8 cellular contexts compared by ENCODE assay signal in the genomic region with DNA sequence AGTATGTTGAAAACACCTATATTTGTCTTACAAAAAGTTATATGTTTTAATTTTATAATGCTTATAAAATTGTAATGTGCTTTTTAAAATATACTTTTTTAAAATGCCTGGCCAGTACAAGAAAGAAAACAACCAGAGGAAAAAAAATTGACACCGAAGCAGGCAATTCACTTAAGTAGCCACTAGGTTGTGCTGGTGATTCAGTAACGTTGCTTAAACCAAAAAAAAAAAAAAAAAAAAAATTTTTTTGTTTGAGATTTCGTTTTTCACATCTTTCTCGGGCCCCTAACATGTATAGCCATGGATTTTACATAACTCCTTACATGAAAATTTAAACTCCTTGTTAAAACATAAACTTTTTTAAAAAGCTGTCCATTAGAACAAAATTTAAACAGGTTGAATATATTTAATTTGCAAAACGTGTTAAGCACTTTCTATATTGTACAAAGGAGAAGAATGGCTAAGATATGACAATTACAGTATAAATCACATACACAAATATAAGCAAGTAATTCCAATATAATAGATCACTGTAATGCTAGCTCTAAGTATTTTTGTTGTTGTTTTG. TPM values are rescaled to one million over a fixed set of nuclear protein-coding genes. Genes with fewer than 3 reads are reported as not detected.
DNase-seq lines count a peak whose midpoint lies in the region; ATAC-seq, FAIRE-seq and TF ChIP-seq lines count a peak whose summit lies in the region.

No MANE protein-coding gene starts in this region.

- no peaks in the 10 kb centered on the region for H3K36me3 Mint-ChIP-seq in GM23338 (ENCODE audit: low read depth)
- no peaks in the 10 kb centered on the region for H3K36me3 Mint-ChIP-seq in osteocyte (ENCODE audit: unreplicated experiment)
- H3K36me3 Mint-ChIP-seq in activated T-cell treated with anti-CD3 and anti-CD28 coated beads, Interleukin-2, amount 50 U/mL, for 72 hours (ENCODE audit: insufficient read depth in 2 of 2), result no peaks in the 10 kb centered on the region

- no peaks in the 10 kb centered on the region for H3K79me2 ChIP-seq in GM23338 (replicated peaks; ENCODE audit: insufficient read depth)

- H3K4me3 ChIP-seq in BE2C (ENCODE audit: low read depth, low read length) (no peak overlapping the region), GM23338 (no peak overlapping the region)

- H3K4me1 ChIP-seq in BE2C (no peaks in the 10 kb centered on the region), GM23338 (ENCODE audit: insufficient read depth) (no peaks in the 10 kb centered on the region)

- no peak overlapping the region for H2AFZ ChIP-seq in GM23338

- ATAC-seq in GM23338 (no peak), HG03196 (IDR thresholded peaks at IDR 0.05; ENCODE audit: unreplicated experiment) (no peak)
- no peak for ATAC-seq in activated T-cell treated with anti-CD3 and anti-CD28 coated beads, Interleukin-2, amount 50 U/mL, for 72 hours (replicated peaks in 1 of 2)

- no peak for DNase-seq in BE2C
- DNase-seq in GM23338 (ENCODE audit: low spot score), result peak; percentile 65
- DNase-seq in NOMO-1 treated with dmso at 0.1 percent for 144 hours (lab: John Stamatoyannopoulos, UW; ENCODE audit: unreplicated experiment), result peak; percentile 5
- no peak for DNase-seq in osteocyte (ENCODE audit: extremely low spot score, unreplicated experiment)
- DNase-seq in stimulated activated CD4-positive, alpha-beta T cell treated with anti-CD3 and anti-CD28 coated beads, Interleukin-4, amount 100 ng/mL, for 4 hours, result no peak
- no peak for DNase-seq in activated T-cell treated with anti-CD3 and anti-CD28 coated beads, Interleukin-2, amount 50 U/mL, for 72 hours

- no peak overlapping the region for H3K27ac Mint-ChIP-seq in GM23338
- no peak overlapping the region for H3K27ac Mint-ChIP-seq in osteocyte (ENCODE audit: unreplicated experiment)
- no peak overlapping the region for H3K27ac Mint-ChIP-seq in activated T-cell treated with anti-CD3 and anti-CD28 coated beads, Interleukin-2, amount 50 U/mL, for 72 hours

- no peak overlapping the region for H3K4me2 ChIP-seq in GM23338

- H3K36me3 ChIP-seq in BE2C (no peaks in the 10 kb centered on the region), GM23338 (ENCODE audit: insufficient read depth) (no peaks in the 10 kb centered on the region)

- H3K9me3 ChIP-seq in BE2C, result no peaks in the 10 kb centered on the region

- H3K27me3 Mint-ChIP-seq in GM23338 (ENCODE audit: insufficient read depth, low read depth, poor library complexity), result no peaks in the 10 kb centered on the region
- peaks cover 49% of the 10 kb centered on the region for H3K27me3 Mint-ChIP-seq in osteocyte (ENCODE audit: unreplicated experiment)
- H3K27me3 Mint-ChIP-seq in activated T-cell treated with anti-CD3 and anti-CD28 coated beads, Interleukin-2, amount 50 U/mL, for 72 hours (ENCODE audit: low read depth), result peaks cover 9% of the 10 kb centered on the region

- H3K9me2 ChIP-seq in GM23338 (ENCODE audit: insufficient read depth), result no peaks in the 10 kb centered on the region

- H3K4me3 Mint-ChIP-seq in GM23338, result no peak overlapping the region
- H3K4me3 Mint-ChIP-seq in osteocyte (ENCODE audit: unreplicated experiment), result no peak overlapping the region
- H3K4me3 Mint-ChIP-seq in activated T-cell treated with anti-CD3 and anti-CD28 coated beads, Interleukin-2, amount 50 U/mL, for 72 hours, result no peak overlapping the region

- H3F3A ChIP-seq in GM23338 (replicated peaks; ENCODE audit: low read depth), result no peaks in the 10 kb centered on the region

- no peak overlapping the region for H3K27ac ChIP-seq in GM23338 (ENCODE audit: low read depth)

- H4K20me1 ChIP-seq in GM23338 (replicated peaks; ENCODE audit: insufficient read depth), result no peaks in the 10 kb centered on the region

- FAIRE-seq in endometrium (lab: Jason Lieb, UNC), result peak; percentile 77

- no peaks in the 10 kb centered on the region for H3K4me1 Mint-ChIP-seq in GM23338
- H3K4me1 Mint-ChIP-seq in osteocyte (ENCODE audit: unreplicated experiment), result no peaks in the 10 kb centered on the region
- no peaks in the 10 kb centered on the region for H3K4me1 Mint-ChIP-seq in activated T-cell treated with anti-CD3 and anti-CD28 coated beads, Interleukin-2, amount 50 U/mL, for 72 hours (ENCODE audit: low read depth)

- TF ChIP-seq CTCF in BE2C (IDR thresholded peaks at IDR 0.05; ENCODE audit: low read depth, low read length), result peak; percentile 61
- peak; percentile 56 to 63 for TF ChIP-seq CTCF in GM23338 (conservative IDR thresholded peaks at IDR 0.05; ENCODE audit: low read depth in 2 of 2)
- TF ChIP-seq CTCF in osteocyte (IDR thresholded peaks at IDR 0.05), result peak; percentile 63

- H3K27me3 ChIP-seq in BE2C (peaks cover 39% of the 10 kb centered on the region), GM23338 (ENCODE audit: insufficient read depth) (no peaks in the 10 kb centered on the region)

- H3K9me3 Mint-ChIP-seq in GM23338, result no peaks in the 10 kb centered on the region
- no peaks in the 10 kb centered on the region for H3K9me3 Mint-ChIP-seq in osteocyte (ENCODE audit: unreplicated experiment)
- H3K9me3 Mint-ChIP-seq in activated T-cell treated with anti-CD3 and anti-CD28 coated beads, Interleukin-2, amount 50 U/mL, for 72 hours, result no peaks in the 10 kb centered on the region

TF ChIP-seq in GM23338, 12 proteins besides CTCF, POLR2A, EP300 and RAD21 (continues in another document):
- no peak for TF ChIP-seq CREB1 (CRISPR knock-in tag; IDR thresholded peaks at IDR 0.05; ENCODE audit: low read depth)
- no peak for TF ChIP-seq JUNB (IDR thresholded peaks at IDR 0.05; ENCODE audit: unreplicated experiment)
- TF ChIP-seq, protein P1, sequence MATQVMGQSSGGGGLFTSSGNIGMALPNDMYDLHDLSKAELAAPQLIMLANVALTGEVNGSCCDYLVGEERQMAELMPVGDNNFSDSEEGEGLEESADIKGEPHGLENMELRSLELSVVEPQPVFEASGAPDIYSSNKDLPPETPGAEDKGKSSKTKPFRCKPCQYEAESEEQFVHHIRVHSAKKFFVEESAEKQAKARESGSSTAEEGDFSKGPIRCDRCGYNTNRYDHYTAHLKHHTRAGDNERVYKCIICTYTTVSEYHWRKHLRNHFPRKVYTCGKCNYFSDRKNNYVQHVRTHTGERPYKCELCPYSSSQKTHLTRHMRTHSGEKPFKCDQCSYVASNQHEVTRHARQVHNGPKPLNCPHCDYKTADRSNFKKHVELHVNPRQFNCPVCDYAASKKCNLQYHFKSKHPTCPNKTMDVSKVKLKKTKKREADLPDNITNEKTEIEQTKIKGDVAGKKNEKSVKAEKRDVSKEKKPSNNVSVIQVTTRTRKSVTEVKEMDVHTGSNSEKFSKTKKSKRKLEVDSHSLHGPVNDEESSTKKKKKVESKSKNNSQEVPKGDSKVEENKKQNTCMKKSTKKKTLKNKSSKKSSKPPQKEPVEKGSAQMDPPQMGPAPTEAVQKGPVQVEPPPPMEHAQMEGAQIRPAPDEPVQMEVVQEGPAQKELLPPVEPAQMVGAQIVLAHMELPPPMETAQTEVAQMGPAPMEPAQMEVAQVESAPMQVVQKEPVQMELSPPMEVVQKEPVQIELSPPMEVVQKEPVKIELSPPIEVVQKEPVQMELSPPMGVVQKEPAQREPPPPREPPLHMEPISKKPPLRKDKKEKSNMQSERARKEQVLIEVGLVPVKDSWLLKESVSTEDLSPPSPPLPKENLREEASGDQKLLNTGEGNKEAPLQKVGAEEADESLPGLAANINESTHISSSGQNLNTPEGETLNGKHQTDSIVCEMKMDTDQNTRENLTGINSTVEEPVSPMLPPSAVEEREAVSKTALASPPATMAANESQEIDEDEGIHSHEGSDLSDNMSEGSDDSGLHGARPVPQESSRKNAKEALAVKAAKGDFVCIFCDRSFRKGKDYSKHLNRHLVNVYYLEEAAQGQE (IDR thresholded peaks at IDR 0.05; ENCODE audit: unreplicated experiment), result no peak

RNA-seq across cellular contexts. Expression of gene OR8B4, which starts 9.2 kb away (rescaled TPM):
- polyA plus RNA-seq in BE2C (2012; ENCODE audit: insufficient read depth, insufficient read length, low read depth), result not detected
- total RNA-seq in GM23338 (2014; rRNA removed; shearing (Covaris generic)), result not detected in 2 replicates
- polyA plus RNA-seq in GM23338 (2016; fragmentation: Nextera tagmentation; extraction: Ambion mirVana), result not detected in 2 replicates
- not detected in 2 replicates for total RNA-seq in osteocyte
- total RNA-seq in activated T-cell treated with anti-CD3 and anti-CD28 coated beads, Interleukin-2, amount 50 U/mL, for 72 hours, result not detected

RNA-seq across cellular contexts. Expression of gene OR8B3, which starts 16.6 kb away (rescaled TPM):
- polyA plus RNA-seq in BE2C (2012; ENCODE audit: insufficient read depth, insufficient read length, low read depth), result not detected
- total RNA-seq in GM23338 (2014; rRNA removed; shearing (Covaris generic)), result not detected in 2 replicates
- not detected in 2 replicates for polyA plus RNA-seq in GM23338 (2016; fragmentation: Nextera tagmentation; extraction: Ambion mirVana)
- total RNA-seq in osteocyte, result not detected in 2 replicates
- not detected for total RNA-seq in activated T-cell treated with anti-CD3 and anti-CD28 coated beads, Interleukin-2, amount 50 U/mL, for 72 hours

RNA-seq across cellular contexts. Expression of gene OR8B8, which starts 30.1 kb away (rescaled TPM):
- polyA plus RNA-seq in BE2C (2012; ENCODE audit: insufficient read depth, insufficient read length, low read depth), result not detected
- not detected in 2 replicates for total RNA-seq in GM23338 (2014; rRNA removed; shearing (Covaris generic))
- not detected in 2 replicates for polyA plus RNA-seq in GM23338 (2016; fragmentation: Nextera tagmentation; extraction: Ambion mirVana)
- total RNA-seq in osteocyte, result not detected in 2 replicates
- total RNA-seq in activated T-cell treated with anti-CD3 and anti-CD28 coated beads, Interleukin-2, amount 50 U/mL, for 72 hours, result not detected

RNA-seq across cellular contexts. Expression of gene OR8B2, which starts 31.1 kb away (rescaled TPM):
- not detected for polyA plus RNA-seq in BE2C (2012; ENCODE audit: insufficient read depth, insufficient read length, low read depth)
- total RNA-seq in GM23338 (2014; rRNA removed; shearing (Covaris generic)), result not detected in 2 replicates
- not detected in 2 replicates for polyA plus RNA-seq in GM23338 (2016; fragmentation: Nextera tagmentation; extraction: Ambion mirVana)
- total RNA-seq in osteocyte, result not detected in 2 replicates
- total RNA-seq in activated T-cell treated with anti-CD3 and anti-CD28 coated beads, Interleukin-2, amount 50 U/mL, for 72 hours, result not detected

Comparison
In these comparisons a context has a peak if more than half of its experiments do, and no peak if none do; other contexts are left out.
1. DNase-seq: peak in GM23338 (single experiment) and NOMO-1 treated with dmso at 0.1 percent for 144 hours (single experiment); none in BE2C (single experiment), osteocyte (single experiment), stimulated activated CD4-positive, alpha-beta T cell treated with anti-CD3 and anti-CD28 coated beads, Interleukin-4, amount 100 ng/mL, for 4 hours (0 of 2) and activated T-cell treated with anti-CD3 and anti-CD28 coated beads, Interleukin-2, amount 50 U/mL, for 72 hours (0 of 2).
2. Peak in every context shown above with its lines, with median percentiles within 50 percentile points of each other: CTCF ChIP-seq.